Comparison of ENCODE assay signal across 1 cellular context in genomic region chr19:17616961-17617806, GRCh38.
TF ChIP-seq lines count a peak whose summit lies in the region.

No MANE protein-coding gene starts in this region.

TF ChIP-seq in K562, 482 proteins besides CTCF, POLR2A, EP300 and RAD21 (continued from another document and continues in another):
- peak; percentile 38 for TF ChIP-seq MGA (IDR thresholded peaks at IDR 0.05)
- no peak for TF ChIP-seq ZNF512 (tag; IDR thresholded peaks at IDR 0.05)
- peak; percentile 87; the same call in 1 of the 2 replicates for TF ChIP-seq CTBP1 (IDR thresholded peaks at IDR 0.05; ENCODE audit: borderline replicate concordance)
- peak; percentile 47 for TF ChIP-seq E2F8 (IDR thresholded peaks at IDR 0.05; ENCODE audit: low read depth, partially characterized antibody)
- TF ChIP-seq TARDBP (IDR thresholded peaks at IDR 0.05): peak; percentile 92; the same call in 1 of the 2 replicates
- TF ChIP-seq ETS2 (tag; IDR thresholded peaks at IDR 0.05; ENCODE audit: borderline replicate concordance, poor library complexity, severe bottlenecking): no peak
- TF ChIP-seq NFYB (IDR thresholded peaks at IDR 0.05; ENCODE audit: extremely low read depth, insufficient read length): peak; percentile 93
- peak; percentile 81 for TF ChIP-seq GABPB1 (CRISPR knock-in tag; IDR thresholded peaks at IDR 0.05)
- 0 out of 2 replicates have a peak, but pooled peaks have one; percentile 33 for TF ChIP-seq EP400 (IDR thresholded peaks at IDR 0.05)
- no peak for TF ChIP-seq RFX7 (CRISPR knock-in tag; IDR thresholded peaks at IDR 0.05)
- TF ChIP-seq ZBTB12 (CRISPR knock-in tag; IDR thresholded peaks at IDR 0.05): peak; percentile 93
- TF ChIP-seq MTA3 (IDR thresholded peaks at IDR 0.05; ENCODE audit: borderline replicate concordance): peak; percentile 98
- TF ChIP-seq BDP1 (IDR thresholded peaks at IDR 0.05; ENCODE audit: insufficient read depth, insufficient read length): no peak
- TF ChIP-seq HDAC2 (IDR thresholded peaks at IDR 0.05): peak; percentile 74
- TF ChIP-seq SMAD4 (CRISPR knock-in tag; conservative IDR thresholded peaks at IDR 0.05): no peak
- peak; percentile 80 for TF ChIP-seq KLF1 (tag; IDR thresholded peaks at IDR 0.05)
- no peak for TF ChIP-seq ZNF23 (CRISPR knock-in tag; IDR thresholded peaks at IDR 0.05)
- peak; percentile 63 for TF ChIP-seq VEZF1 (CRISPR knock-in tag; IDR thresholded peaks at IDR 0.05)
- peak; percentile 21 for TF ChIP-seq PRDM10 (IDR thresholded peaks at IDR 0.05; ENCODE audit: partially characterized antibody)
- TF ChIP-seq CHD2 (IDR thresholded peaks at IDR 0.05; ENCODE audit: low read depth, low read length): peak; percentile 58; the same call in 1 of the 2 replicates
- TF ChIP-seq NBN (IDR thresholded peaks at IDR 0.05; ENCODE audit: low read depth): peak; percentile 100
- TF ChIP-seq ADNP (tag; IDR thresholded peaks at IDR 0.05): no peak
- TF ChIP-seq EGR1 (conservative IDR thresholded peaks at IDR 0.05): no peak; the same call in 1 of the 2 replicates
- peak; percentile 95 for TF ChIP-seq CREB1 (IDR thresholded peaks at IDR 0.05)
- TF ChIP-seq CREB1 (CRISPR knock-in tag; IDR thresholded peaks at IDR 0.05): peak; percentile 97
- TF ChIP-seq FOXO4 (CRISPR knock-in tag; IDR thresholded peaks at IDR 0.05): no peak
- no peak for TF ChIP-seq TCF3 (CRISPR knock-in tag; IDR thresholded peaks at IDR 0.05)
- TF ChIP-seq DPF2 (IDR thresholded peaks at IDR 0.05): 0 out of 2 replicates have a peak, but pooled peaks have one; percentile 16
- TF ChIP-seq ZNF785 (CRISPR knock-in tag; IDR thresholded peaks at IDR 0.05): no peak
- TF ChIP-seq ZFP30 (CRISPR knock-in tag; IDR thresholded peaks at IDR 0.05; ENCODE audit: borderline replicate concordance): 0 out of 2 replicates have a peak, but pooled peaks have one; percentile 15
- TF ChIP-seq PML (IDR thresholded peaks at IDR 0.05; ENCODE audit: low read length): peak; percentile 65; the same call in 1 of the 2 replicates
- TF ChIP-seq ESRRA (IDR thresholded peaks at IDR 0.05; ENCODE audit: borderline replicate concordance, low read depth): peak; percentile 55
